8 cellular contexts compared by ENCODE assay signal in genomic region chr11:45872513-45873356, GRCh38.
DNase-seq lines count a peak whose midpoint lies in the region; ATAC-seq and TF ChIP-seq lines count a peak whose summit lies in the region.

No MANE protein-coding gene starts in this region.

- H3K4me3 Mint-ChIP-seq in nephron progenitor cell, result no peak overlapping the region

- peak; percentile 87 for TF ChIP-seq CTCF in AG04449 (IDR thresholded peaks at IDR 0.05; ENCODE audit: insufficient read depth, low read length, missing control alignments)
- TF ChIP-seq CTCF in GM06990 (IDR thresholded peaks at IDR 0.05; ENCODE audit: insufficient read depth, low read length, poor library complexity, severe bottlenecking), result peak; percentile 60
- TF ChIP-seq CTCF in WI38 (IDR thresholded peaks at IDR 0.05; ENCODE audit: low read depth, low read length), result peak; percentile 86
- TF ChIP-seq CTCF in nephron progenitor cell (IDR thresholded peaks at IDR 0.05), result peak; percentile 80

- POLR2A ChIA-PET in AG04449 (lab: Yijun Ruan, JAX), result interaction anchor here (1.0 to 1.1 kb wide), 2 partner anchors 13 to 45 kb away, joined by 3 to 5 read pairs; partner anchors contain the start of gene PEX16

- CTCF ChIA-PET in AG04449 (lab: Yijun Ruan, JAX), result interaction anchor here (0.6 to 6.4 kb wide), 30 partner anchors 8 to 496 kb away, joined by 3 to 133 read pairs (median 5); partner anchors contain the start of genes CRY2 and PEX16

- no peaks in the 10 kb centered on the region for H3K27me3 ChIP-seq in GM06990 (replicated peaks; ENCODE audit: control insufficient read depth, insufficient read depth, low read length)

- peaks cover 37% of the 10 kb centered on the region for H3K36me3 Mint-ChIP-seq in nephron progenitor cell (ENCODE audit: low read depth)

- H3K4me1 Mint-ChIP-seq in nephron progenitor cell, result no peaks in the 10 kb centered on the region

- no peak overlapping the region for H3K4me3 ChIP-seq in AG04449 (ENCODE audit: low read depth, low read length)
- H3K4me3 ChIP-seq in GM06990 (replicated peaks; ENCODE audit: low read depth, low read length), result no peak overlapping the region
- no peak overlapping the region for H3K4me3 ChIP-seq in WI38 (ENCODE audit: low read depth, low read length)

- H3K9me3 Mint-ChIP-seq in nephron progenitor cell, result no peaks in the 10 kb centered on the region

- H3K27ac Mint-ChIP-seq in nephron progenitor cell, result no peak overlapping the region

- H3K36me3 ChIP-seq in GM06990 (ENCODE audit: control insufficient read depth, insufficient read depth, low read length), result peaks cover 47% of the 10 kb centered on the region

- ATAC-seq in GM19035 (IDR thresholded peaks at IDR 0.05; ENCODE audit: unreplicated experiment) (no peak), HG03097 (IDR thresholded peaks at IDR 0.05; ENCODE audit: low FRiP score, unreplicated experiment) (no peak)

- no peaks in the 10 kb centered on the region for H3K27me3 Mint-ChIP-seq in nephron progenitor cell (ENCODE audit: low read depth, poor library complexity)

- DNase-seq in AG04449 (ENCODE audit: low read depth, low spot score) (peak; percentile 72), GM06990 (ENCODE audit: extremely low read depth, insufficient read length) (no peak), NCI-H1930 (lab: John Stamatoyannopoulos, UW) (peak; percentile 44 to 68), fibroblast of gingiva (ENCODE audit: low read depth) (peak; percentile 57), nephron progenitor cell (peak; percentile 76)
